25 cellular contexts compared by ENCODE assay signal in genomic region chr10:74992068-74992467, GRCh38.
"Had no signal": no experiment of that assay in that cellular context is flagged by ENCODE, and none has a peak within 500 bp of the region (broad histone marks: within the 10 kb centered on the region; RNA-seq: fewer than 3 reads in every experiment).

No MANE protein-coding gene starts in this region.

- H3K4me3 Mint-ChIP-seq: naive B cell; natural killer cell; nephron progenitor cell; neural progenitor cell; stimulated activated memory B cell treated with anti-CD40 and anti-IgM and Interleukin-4, amounts not matched to agents 10 μg/mL and 1 μg/mL and 100 μg/mL, for 72 hours; stimulated activated naive CD8-positive, alpha-beta T cell treated with anti-CD3 and anti-CD28 coated beads, Interleukin-15, amount 100 ng/mL, for 72 hours had no signal

- H3K4me1 ChIP-seq: neural progenitor cell, thyroid gland had no signal

- H3K36me3 ChIP-seq: neural progenitor cell, thyroid gland had no signal

- DNase-seq: islet precursor cell; lower lobe of right lung; naive B cell; natural killer cell; nephron progenitor cell; occipital lobe; right lobe of liver; stimulated activated CD4-positive, alpha-beta T cell treated with anti-CD3 and anti-CD28 coated beads, Interleukin-1b, Interleukin-23, amount 100 ng/mL, for 48 hours; stimulated activated CD4-positive, alpha-beta T cell treated with anti-CD3 and anti-CD28 coated beads, Interleukin-2, amount 100 ng/mL, for 48 hours; stimulated activated CD4-positive, alpha-beta T cell treated with anti-CD3 and anti-CD28 coated beads, Interleukin-4, amount 100 ng/mL, for 4 hours; stimulated activated CD8-positive, alpha-beta memory T cell treated with anti-CD3 and anti-CD28 coated beads, Interleukin-4, amount 100 ng/mL, for 48 hours; stimulated activated naive CD4-positive, alpha-beta T cell treated with Interleukin-2 at 50 U/mL for 16 hours; stimulated activated naive CD8-positive, alpha-beta T cell treated with anti-CD3 and anti-CD28 coated beads, Interleukin-15, amount 100 ng/mL, for 72 hours; testis; thyroid gland; transverse colon; upper lobe of left lung had no signal

- H3K27me3 ChIP-seq: hepatocyte, neural progenitor cell, neutrophil, right atrium auricular region, right lobe of liver, testis, thyroid gland, transverse colon, upper lobe of left lung, vagina had no signal

- H3K4me3 ChIP-seq: hepatocyte, lower lobe of right lung, neural progenitor cell, right atrium auricular region, right lobe of liver, smooth muscle cell, testis, thyroid gland, transverse colon, upper lobe of left lung, vagina had no signal

- H3K27ac ChIP-seq: hepatocyte, lower lobe of right lung, neural progenitor cell, neutrophil, right atrium auricular region, right lobe of liver, testis, thyroid gland, transverse colon, upper lobe of left lung, vagina had no signal

- H3K4me1 Mint-ChIP-seq: neural progenitor cell had no signal

- H3K27ac Mint-ChIP-seq: nephron progenitor cell; neural progenitor cell; progenitor cell of endocrine pancreas; stimulated activated memory B cell treated with anti-CD40 and anti-IgM and Interleukin-4, amounts not matched to agents 10 μg/mL and 1 μg/mL and 100 μg/mL, for 72 hours; stimulated activated naive CD8-positive, alpha-beta T cell treated with anti-CD3 and anti-CD28 coated beads, Interleukin-15, amount 100 ng/mL, for 72 hours had no signal

- ATAC-seq: lower lobe of right lung; stimulated activated memory B cell treated with anti-CD40 and anti-IgM and Interleukin-4, amounts not matched to agents 10 μg/mL and 1 μg/mL and 100 μg/mL, for 72 hours had no signal

- H3K27me3 Mint-ChIP-seq: naive B cell; progenitor cell of endocrine pancreas; stimulated activated memory B cell treated with anti-CD40 and anti-IgM and Interleukin-4, amounts not matched to agents 10 μg/mL and 1 μg/mL and 100 μg/mL, for 72 hours; stimulated activated naive CD8-positive, alpha-beta T cell treated with anti-CD3 and anti-CD28 coated beads, Interleukin-15, amount 100 ng/mL, for 72 hours had no signal

- H3K9me3 ChIP-seq: lower lobe of right lung, neutrophil, right atrium auricular region, right lobe of liver, testis, thyroid gland, transverse colon, upper lobe of left lung, vagina had no signal

- H3K9me3 Mint-ChIP-seq: naive B cell; natural killer cell; nephron progenitor cell; neural progenitor cell; stimulated activated memory B cell treated with anti-CD40 and anti-IgM and Interleukin-4, amounts not matched to agents 10 μg/mL and 1 μg/mL and 100 μg/mL, for 72 hours; stimulated activated naive CD8-positive, alpha-beta T cell treated with anti-CD3 and anti-CD28 coated beads, Interleukin-15, amount 100 ng/mL, for 72 hours had no signal
